Comparison of ENCODE assay signal across 1 cellular context in genomic region chr1:99727575-99728190, GRCh38.
TF ChIP-seq lines count a peak whose summit lies in the region.

No MANE protein-coding gene starts in this region.

TF ChIP-seq in H1, 55 proteins besides CTCF, POLR2A, EP300 and RAD21 (continued from another document):
- TF ChIP-seq TEAD4 (IDR thresholded peaks at IDR 0.05; ENCODE audit: low read depth, low read length): 0 out of 2 replicates have a peak, but pooled peaks have one; percentile 11
